In genomic region chr6:4295789-4296165, GRCh38 we compare ENCODE assay signal across 23 cellular contexts.
DNase-seq lines count a peak whose midpoint lies in the region; ATAC-seq and TF ChIP-seq lines count a peak whose summit lies in the region.
"Had no signal": no experiment of that assay in that cellular context is flagged by ENCODE, and none has a peak within 500 bp of the region (broad histone marks: within the 10 kb centered on the region; RNA-seq: fewer than 3 reads in every experiment).

No MANE protein-coding gene starts in this region.

- no peak overlapping the region for H3K9ac ChIP-seq in endodermal cell (ENCODE audit: extremely low read depth, low read length, poor library complexity, severe bottlenecking)
- H3K9ac ChIP-seq: BLaER1 had no signal

- peaks cover 4% of the 10 kb centered on the region for H3K4me1 Mint-ChIP-seq in endodermal cell
- H3K4me1 Mint-ChIP-seq: CD4-positive, alpha-beta memory T cell; CD4-positive, CD25-positive, alpha-beta regulatory T cell; CD8-positive, alpha-beta memory T cell had no signal

- no peak overlapping the region for H3K4me3 ChIP-seq in endodermal cell (ENCODE audit: low read length)
- H3K4me3 ChIP-seq: BLaER1, GM12878 had no signal

- H3K4me1 ChIP-seq in endodermal cell (ENCODE audit: control insufficient read depth, insufficient read depth, low read length): peaks cover 3% of the 10 kb centered on the region
- H3K4me1 ChIP-seq: BE2C, BLaER1 had no signal

- WGBS in endodermal cell (ENCODE audit: insufficient coverage in 1 of 2, insufficient read length in 1 of 2), 2 experiments: 86% methylated on average over 2 of the region's 2 CpGs

- H3K36me3 ChIP-seq in endodermal cell (ENCODE audit: control insufficient read depth, insufficient read depth, low read length): no peaks in the 10 kb centered on the region
- H3K36me3 ChIP-seq: BE2C, BLaER1 had no signal

- H3K36me3 Mint-ChIP-seq in endodermal cell (ENCODE audit: low read depth): no peaks in the 10 kb centered on the region
- H3K36me3 Mint-ChIP-seq: CD14-positive monocyte; CD4-positive, alpha-beta memory T cell; CD4-positive, CD25-positive, alpha-beta regulatory T cell; CD8-positive, alpha-beta memory T cell had no signal

- H3K27me3 ChIP-seq in endodermal cell (ENCODE audit: control insufficient read depth, insufficient read depth, low read length, poor library complexity, severe bottlenecking): no peaks in the 10 kb centered on the region
- H3K27me3 ChIP-seq: BE2C, BLaER1 had no signal

- peak; percentile 21 for DNase-seq in endodermal cell
- DNase-seq in NCI-H82 (lab: John Stamatoyannopoulos, UW): no peak
- no peak for DNase-seq in iPS-NIHi11 (ENCODE audit: low spot score)
- DNase-seq: 8988T; ACHN; BE2C; C1 segment of cervical spinal cord; CD4-positive, alpha-beta memory T cell; CD4-positive, CD25-positive, alpha-beta regulatory T cell; CD8-positive, alpha-beta memory T cell; COR-L47; DMS 273 treated with DMSO at 0.1 percent for 48 hours; DMS153; DMS53; DMS79; DND-41; EL; GDM1 had no signal

- H3K27me3 Mint-ChIP-seq in endodermal cell (ENCODE audit: insufficient read depth): peaks cover 4% of the 10 kb centered on the region
- H3K27me3 Mint-ChIP-seq: CD4-positive, alpha-beta memory T cell had no signal

- peaks cover 2% of the 10 kb centered on the region for H3K9me3 Mint-ChIP-seq in endodermal cell

- H3K27ac Mint-ChIP-seq in endodermal cell: no peak overlapping the region
- H3K27ac Mint-ChIP-seq: CD14-positive monocyte; CD4-positive, alpha-beta memory T cell; CD4-positive, CD25-positive, alpha-beta regulatory T cell; CD8-positive, alpha-beta memory T cell had no signal

- no peak for TF ChIP-seq CTCF in endodermal cell (conservative IDR thresholded peaks at IDR 0.05)

- ATAC-seq in esophagus mucosa: peak; percentile 72
- no peak for ATAC-seq in HG03280 (IDR thresholded peaks at IDR 0.05; ENCODE audit: unreplicated experiment)
- ATAC-seq: GM12878 had no signal

- peaks cover 6% of the 10 kb centered on the region for H3K9me3 ChIP-seq in endodermal cell (ENCODE audit: control insufficient read depth, low read length)
- H3K9me3 ChIP-seq: BE2C had no signal

- no peak overlapping the region for H3K27ac ChIP-seq in endodermal cell (ENCODE audit: low read depth, low read length)
- H3K27ac ChIP-seq: BLaER1 had no signal

- no peak overlapping the region for H3K4me3 Mint-ChIP-seq in endodermal cell
- H3K4me3 Mint-ChIP-seq: CD14-positive monocyte; CD4-positive, alpha-beta memory T cell; CD4-positive, CD25-positive, alpha-beta regulatory T cell; CD8-positive, alpha-beta memory T cell had no signal
